Comparison of ENCODE assay signal across 20 cellular contexts in genomic region chr10:5470062-5470751, GRCh38. TPM values are rescaled to one million over a fixed set of nuclear protein-coding genes. Genes with fewer than 3 reads are reported as not detected.
A peak's percentile ranks its signal among the peaks of the same experiment; 100 is the strongest.
DNase-seq lines count a peak whose midpoint lies in the region; ATAC-seq, FAIRE-seq and TF ChIP-seq lines count a peak whose summit lies in the region.
"Had no signal": no experiment of that assay in that cellular context is flagged by ENCODE, and none has a peak within 500 bp of the region (broad histone marks: within the 10 kb centered on the region; RNA-seq: fewer than 3 reads in every experiment).

No MANE protein-coding gene starts in this region.

- H2BK15ac ChIP-seq in IMR-90 (ENCODE audit: low read depth, low read length) = no peak overlapping the region
- peak overlapping the region; percentile 72; the same call in 1 of the 2 replicates for H2BK15ac ChIP-seq in H1 (ENCODE audit: low read length)

- H2BK5ac ChIP-seq in IMR-90 (ENCODE audit: low read depth, low read length, poor library complexity, severe bottlenecking) (no peak overlapping the region), H1 (ENCODE audit: low read depth, low read length) (peak overlapping the region; percentile 81; the same call in 1 of the 2 replicates), trophoblast cell (ENCODE audit: low read depth, low read length, poor library complexity) (peak overlapping the region; percentile 10)

- H3K36me3 ChIP-seq in IMR-90 (ENCODE audit: control insufficient read depth, insufficient read depth, low read length) = no peaks in the 10 kb centered on the region
- no peaks in the 10 kb centered on the region; a peak in 1 of 8 replicates for H3K36me3 ChIP-seq in H1 (ENCODE audit: control insufficient read depth in 2 of 4, insufficient read depth in 4 of 4, low read length in 3 of 4)
- H3K36me3 ChIP-seq in trophoblast cell (ENCODE audit: control insufficient read depth in 1 of 2, insufficient read depth in 2 of 2, low read length in 2 of 2) = no peaks in the 10 kb centered on the region
- no peaks in the 10 kb centered on the region for H3K36me3 ChIP-seq in HAP-1 (replicated peaks)

- H2BK20ac ChIP-seq in IMR-90 (ENCODE audit: low read depth, low read length) (no peak overlapping the region), H1 (ENCODE audit: low read length) (peak overlapping the region; percentile 53; the same call in 1 of the 2 replicates)

- TF ChIP-seq CTCF in IMR-90 (conservative IDR thresholded peaks at IDR 0.05; ENCODE audit: low read depth, low read length) (no peak), H1 (IDR thresholded peaks at IDR 0.05; ENCODE audit: control extremely low read depth in 1 of 3, insufficient read depth in 1 of 3, low read depth in 1 of 3, low read length in 3 of 3) (no peak)

- H3K18ac ChIP-seq in IMR-90 (ENCODE audit: low read depth, low read length) (no peak overlapping the region), H1 (ENCODE audit: extremely low read depth, low read length) (no peak overlapping the region; the same call in 1 of the 2 replicates), trophoblast cell (ENCODE audit: low read length) (peak overlapping the region; percentile 75)

- DNase-seq in AG08396 (ENCODE audit: low spot score) (peak; percentile 1), IMR-90 (no peak), H1 (ENCODE audit: low read depth in 1 of 2, low spot score in 2 of 2) (no peak), trophoblast cell (no peak), ureter (ENCODE audit: low spot score) (no peak), HAP-1 (ENCODE audit: low spot score in 2 of 2) (no peak)
- DNase-seq in activated naive CD8-positive, alpha-beta T cell treated with anti-CD3 and anti-CD28 coated beads, Interleukin-2, amount 50 U/mL, for 24 hours = no peak
- DNase-seq in activated CD4-positive, alpha-beta T cell treated with anti-CD3 and anti-CD28 coated beads, Interleukin-2, amount 50 U/mL, for 4 hours = no peak
- DNase-seq: AML-193; Caco-2; CD8-positive, alpha-beta memory T cell; DND-41; GDM1 had no signal

- H3K27ac ChIP-seq in IMR-90 (ENCODE audit: insufficient read depth, low read length) = no peak overlapping the region
- no peak overlapping the region for H3K27ac ChIP-seq in H1 (ENCODE audit: low read depth, low read length)
- no peak overlapping the region for H3K27ac ChIP-seq in trophoblast cell (ENCODE audit: low read depth, low read length)
- H3K27ac ChIP-seq: 22Rv1, BLaER1 had no signal

- TF ChIP-seq RAD21 in IMR-90 (IDR thresholded peaks at IDR 0.05; ENCODE audit: low read length) (no peak), H1 (IDR thresholded peaks at IDR 0.05 in 1 of 2, conservative IDR thresholded peaks at IDR 0.05 in 1 of 2; ENCODE audit: low read depth in 2 of 2, low read length in 2 of 2) (no peak)

- TF ChIP-seq POLR2A in IMR-90 (IDR thresholded peaks at IDR 0.05; ENCODE audit: low read depth, low read length) = no peak
- TF ChIP-seq POLR2A in H1 (IDR thresholded peaks at IDR 0.05; ENCODE audit: control extremely low read depth in 1 of 2, low read depth in 2 of 2, low read length in 2 of 2) = no peak

- TF ChIP-seq EP300 in H1 (IDR thresholded peaks at IDR 0.05; ENCODE audit: borderline replicate concordance in 1 of 2, low read depth in 2 of 2, low read length in 2 of 2) = no peak

- POLR2A ChIA-PET in IMR-90 (lab: Charles Lee; ENCODE audit: unreplicated experiment) = no interaction called here
- POLR2A ChIA-PET in H1 (lab: Charles Lee; ENCODE audit: partially characterized antibody) = interaction anchor here (1.4 kb wide), 1 partner anchor 23 kb away, joined by 3 read pairs; no protein-coding TSS in a partner anchor

- H2AK5ac ChIP-seq in IMR-90 (ENCODE audit: low read depth, low read length) (no peak overlapping the region; the same call in 1 of the 2 replicates), H1 (ENCODE audit: low read depth, low read length) (peak overlapping the region; percentile 82; the same call in 1 of the 2 replicates), trophoblast cell (ENCODE audit: low read length) (peak overlapping the region; percentile 99)

- no peaks in the 10 kb centered on the region for H3K9me3 Mint-ChIP-seq in activated naive CD8-positive, alpha-beta T cell treated with anti-CD3 and anti-CD28 coated beads, Interleukin-2, amount 50 U/mL, for 24 hours
- H3K9me3 Mint-ChIP-seq: CD8-positive, alpha-beta memory T cell had no signal

- H2BK12ac ChIP-seq in H1 (ENCODE audit: low read depth, low read length) (peak overlapping the region; percentile 60; the same call in 1 of the 2 replicates), trophoblast cell (ENCODE audit: low read length) (peak overlapping the region; percentile 98)

- no peak overlapping the region for H3K4me3 Mint-ChIP-seq in activated naive CD8-positive, alpha-beta T cell treated with anti-CD3 and anti-CD28 coated beads, Interleukin-2, amount 50 U/mL, for 24 hours
- H3K4me3 Mint-ChIP-seq: CD8-positive, alpha-beta memory T cell had no signal

- no peak overlapping the region for H4K12ac ChIP-seq in trophoblast cell (ENCODE audit: low read depth, low read length)

- H3K4me2 ChIP-seq in IMR-90 (ENCODE audit: low read depth, low read length) (no peak overlapping the region), H1 (ENCODE audit: insufficient read depth in 1 of 2, low read depth in 2 of 2, low read length in 2 of 2) (no peak overlapping the region), trophoblast cell (ENCODE audit: low read length) (no peak overlapping the region)
- H3K4me2 ChIP-seq: BLaER1 had no signal

- H3K79me2 ChIP-seq in H1 (ENCODE audit: control insufficient read depth in 1 of 2, insufficient read depth in 2 of 2, low read length in 2 of 2) (no peaks in the 10 kb centered on the region), trophoblast cell (ENCODE audit: control insufficient read depth, insufficient read depth, low read length, poor library complexity) (peaks cover 17% of the 10 kb centered on the region)

- H2AK9ac ChIP-seq in IMR-90 (replicated peaks; ENCODE audit: low read depth, low read length, poor library complexity) = peak overlapping the region; percentile 42

- CTCF ChIA-PET in IMR-90 (lab: Yijun Ruan, JAX) (no interaction called here), H1 (lab: Charles Lee; ENCODE audit: partially characterized antibody) (no interaction called here)

- no peak overlapping the region for H3K4me3 ChIP-seq in IMR-90 (ENCODE audit: insufficient read depth, low read depth, low read length)
- H3K4me3 ChIP-seq in H1 (ENCODE audit: extremely low read depth in 1 of 4, insufficient read depth in 2 of 4, low read depth in 3 of 4, low read length in 4 of 4) = no peak overlapping the region
- H3K4me3 ChIP-seq in trophoblast cell (ENCODE audit: low read depth, low read length) = no peak overlapping the region
- H3K4me3 ChIP-seq in HAP-1 = no peak overlapping the region
- H3K4me3 ChIP-seq: BLaER1 had no signal

- no peaks in the 10 kb centered on the region for H3K9me1 ChIP-seq in IMR-90 (ENCODE audit: insufficient read depth, low read length)

- H3K56ac ChIP-seq in IMR-90 (ENCODE audit: extremely low read depth, insufficient read depth, low read length) (no peak overlapping the region), H1 (replicated peaks; ENCODE audit: insufficient read length, low read depth, low read length) (no peak overlapping the region)

- H4K8ac ChIP-seq in IMR-90 (ENCODE audit: low read depth in 2 of 2, low read length in 2 of 2) (no peak overlapping the region), H1 (ENCODE audit: extremely low read depth, insufficient read depth, low read length) (no peak overlapping the region; the same call in 1 of the 2 replicates), trophoblast cell (ENCODE audit: low read depth, low read length) (peak overlapping the region; percentile 49)

- H3K4me1 ChIP-seq in IMR-90 (ENCODE audit: control insufficient read depth, insufficient read depth, low read length) (peaks cover 8% of the 10 kb centered on the region), H1 (replicated peaks in 1 of 4; ENCODE audit: control insufficient read depth in 3 of 4, insufficient read depth in 4 of 4, low read length in 3 of 4) (peaks cover 8 to 18% (median 14%) of the 10 kb centered on the region in 4 experiments), trophoblast cell (ENCODE audit: control insufficient read depth in 1 of 2, insufficient read depth in 2 of 2, low read length in 2 of 2) (peaks cover 38 to 43% of the 10 kb centered on the region in 2 experiments), HAP-1 (no peaks in the 10 kb centered on the region)
- H3K4me1 ChIP-seq: BLaER1 had no signal

- peak overlapping the region; percentile 7 for H2AFZ ChIP-seq in IMR-90 (replicated peaks; ENCODE audit: low read length, poor library complexity)
- no peak overlapping the region for H2AFZ ChIP-seq in H1 (ENCODE audit: low read length)
- peak overlapping the region; percentile 11 for H2AFZ ChIP-seq in trophoblast cell (ENCODE audit: insufficient read depth, low read length, poor library complexity)

- H3K27ac Mint-ChIP-seq in activated naive CD8-positive, alpha-beta T cell treated with anti-CD3 and anti-CD28 coated beads, Interleukin-2, amount 50 U/mL, for 24 hours = no peak overlapping the region
- H3K27ac Mint-ChIP-seq: CD8-positive, alpha-beta memory T cell had no signal

- no peak overlapping the region for H3K23ac ChIP-seq in IMR-90 (ENCODE audit: low read depth, low read length)
- H3K23ac ChIP-seq in H1 (ENCODE audit: insufficient read length) = no peak overlapping the region
- H3K23ac ChIP-seq in trophoblast cell (ENCODE audit: low read length) = no peak overlapping the region

- no TSS peak for BruUV-seq in IMR-90 (replicated peaks; lab: Mats Ljungman, UMichigan)

- H4K5ac ChIP-seq in IMR-90 (ENCODE audit: low read depth, low read length) = no peak overlapping the region
- H4K5ac ChIP-seq in H1 (ENCODE audit: insufficient read length, low read depth, low read length) = no peak overlapping the region

- intact Hi-C loops in IMR-90 (cut with micrococcal nuclease) = no loop called here

- H3K4ac ChIP-seq in IMR-90 (ENCODE audit: low read depth, low read length) (no peak overlapping the region), H1 (replicated peaks; ENCODE audit: insufficient read length, low read depth, low read length) (no peak overlapping the region), trophoblast cell (ENCODE audit: low read depth, low read length) (peak overlapping the region; percentile 44)

- 93% methylated on average over 5 of the region's 15 CpGs; no CpG with 5 or more reads in 1 of the 2 experiments for WGBS in IMR-90 (ENCODE audit: extremely low coverage in 2 of 2, insufficient read length in 1 of 2), 2 experiments
- 91% methylated on average over 15 of the region's 15 CpGs; no CpG with 5 or more reads in 1 of the 2 experiments for WGBS in H1 (ENCODE audit: extremely low coverage in 1 of 2, insufficient coverage in 1 of 2, insufficient read length in 1 of 2, insufficient replicate concordance in 2 of 2, low coverage in 1 of 2, low lambda C conversion rate in 2 of 2, missing lambda C conversion rate in 1 of 2), 2 experiments
- no CpG with 5 or more reads among the region's 15 CpGs for WGBS in trophoblast cell (ENCODE audit: extremely low coverage, insufficient coverage, insufficient read length)

- H3K14ac ChIP-seq in IMR-90 (replicated peaks; ENCODE audit: low read depth, low read length) (no peak overlapping the region), H1 (ENCODE audit: insufficient read length) (no peak overlapping the region), trophoblast cell (ENCODE audit: low read length) (peak overlapping the region; percentile 79)

- no peaks in the 10 kb centered on the region for H3K79me1 ChIP-seq in IMR-90 (ENCODE audit: low read depth in 1 of 2, low read length in 2 of 2)
- no peaks in the 10 kb centered on the region for H3K79me1 ChIP-seq in H1 (ENCODE audit: low read depth, low read length)
- H3K79me1 ChIP-seq in trophoblast cell (ENCODE audit: low read length) = peaks cover 50% of the 10 kb centered on the region

- dilution Hi-C loops in IMR-90 (cut with HindIII; ENCODE audit: low sequenced_read_pairs, unreplicated experiment) = no loop called here

- no peak overlapping the region for H4K91ac ChIP-seq in IMR-90 (ENCODE audit: insufficient read depth, low read depth, low read length)
- peak overlapping the region; percentile 97 for H4K91ac ChIP-seq in H1 (replicated peaks; ENCODE audit: insufficient read length, low read length)
- peak overlapping the region; percentile 100 for H4K91ac ChIP-seq in trophoblast cell (ENCODE audit: low read depth, low read length)

- no peaks in the 10 kb centered on the region for H3K4me1 Mint-ChIP-seq in activated naive CD8-positive, alpha-beta T cell treated with anti-CD3 and anti-CD28 coated beads, Interleukin-2, amount 50 U/mL, for 24 hours
- H3K4me1 Mint-ChIP-seq: CD8-positive, alpha-beta memory T cell had no signal

- H2BK120ac ChIP-seq in IMR-90 (ENCODE audit: low read depth, low read length) (no peak overlapping the region), H1 (replicated peaks; ENCODE audit: low read depth, low read length) (no peak overlapping the region), trophoblast cell (ENCODE audit: insufficient read depth, low read length, poor library complexity) (peak overlapping the region; percentile 97)

- no peaks in the 10 kb centered on the region for H3K27me3 Mint-ChIP-seq in activated naive CD8-positive, alpha-beta T cell treated with anti-CD3 and anti-CD28 coated beads, Interleukin-2, amount 50 U/mL, for 24 hours

- peaks cover 6% of the 10 kb centered on the region for H3K9me3 ChIP-seq in IMR-90 (ENCODE audit: control insufficient read depth, insufficient read depth, low read length)
- peaks cover 20 to 22% of the 10 kb centered on the region in 2 experiments for H3K9me3 ChIP-seq in H1 (ENCODE audit: insufficient read depth in 2 of 2, low read depth in 1 of 2, low read length in 1 of 2)
- H3K9me3 ChIP-seq in trophoblast cell (ENCODE audit: insufficient read depth, low read depth, low read length) = peaks cover 2% of the 10 kb centered on the region
- H3K9me3 ChIP-seq in HAP-1 = no peaks in the 10 kb centered on the region; the same call in 1 of the 2 replicates
- H3K9me3 ChIP-seq: Caco-2 had no signal

- in situ Hi-C loops in IMR-90 (cut with MboI; ENCODE audit: low sequenced_read_pairs) = loop anchor here (25.0 kb wide), 1 partner anchor 392 kb away; no protein-coding TSS in a partner anchor
- in situ Hi-C loops in HAP-1 (cut with MboI; ENCODE audit: low sequenced_read_pairs) = no loop called here

- no peak for FAIRE-seq in H1 (lab: Jason Lieb, UNC)
- FAIRE-seq: GM12892, GM19239, H54, HTR-8/SVneo had no signal

- H3K27me3 ChIP-seq in IMR-90 (ENCODE audit: control insufficient read depth, insufficient read depth, low read length) (no peaks in the 10 kb centered on the region), H1 (replicated peaks in 1 of 4; ENCODE audit: control insufficient read depth in 3 of 4, extremely low read depth in 1 of 4, insufficient read depth in 3 of 4, low read length in 3 of 4) (peaks cover 0 to 4% (median 0%) of the 10 kb centered on the region in 4 experiments; a peak in 1 of 7 replicates), trophoblast cell (ENCODE audit: insufficient read depth, low read length) (no peaks in the 10 kb centered on the region), HAP-1 (ENCODE audit: low read depth) (no peaks in the 10 kb centered on the region)
- H3K27me3 ChIP-seq: BLaER1 had no signal

- peaks cover 5% of the 10 kb centered on the region; the same call in 1 of the 2 replicates for H3K23me2 ChIP-seq in H1 (ENCODE audit: low read depth, low read length)

- H3K36me3 Mint-ChIP-seq in activated naive CD8-positive, alpha-beta T cell treated with anti-CD3 and anti-CD28 coated beads, Interleukin-2, amount 50 U/mL, for 24 hours (ENCODE audit: low read depth) = no peaks in the 10 kb centered on the region
- H3K36me3 Mint-ChIP-seq: CD8-positive, alpha-beta memory T cell had no signal

- no peak overlapping the region for H3K9ac ChIP-seq in IMR-90 (ENCODE audit: low read depth, low read length)
- no peak overlapping the region for H3K9ac ChIP-seq in H1 (replicated peaks in 1 of 4; ENCODE audit: extremely low read depth in 1 of 4, low read depth in 3 of 4, low read length in 3 of 4)
- H3K9ac ChIP-seq in trophoblast cell (ENCODE audit: low read length) = no peak overlapping the region
- H3K9ac ChIP-seq: BLaER1 had no signal

- no peak for ATAC-seq in IMR-90 (ENCODE audit: low read depth)
- no peak for ATAC-seq in activated naive CD8-positive, alpha-beta T cell treated with anti-CD3 and anti-CD28 coated beads, Interleukin-2, amount 50 U/mL, for 24 hours

- H4K20me1 ChIP-seq in IMR-90 (ENCODE audit: insufficient read depth, low read length) = no peaks in the 10 kb centered on the region
- no peaks in the 10 kb centered on the region for H4K20me1 ChIP-seq in H1 (replicated peaks in 1 of 2; ENCODE audit: control insufficient read depth in 1 of 2, insufficient read depth in 2 of 2, low read length in 2 of 2)
- H4K20me1 ChIP-seq: BLaER1 had no signal

RNA-seq across cellular contexts. Expression of gene CALML5, which starts 29.2 kb away (rescaled TPM):
- not detected in 2 replicates for total RNA-seq in IMR-90 (2012; rRNA removed)
- polyA plus RNA-seq in IMR-90 (2012; rRNA removed) = not detected in 2 replicates
- not detected in 2 replicates for polyA plus RNA-seq in IMR-90 (2012; cell fraction: cytosol; rRNA removed)
- polyA plus RNA-seq in IMR-90 (2012; cell fraction: nucleus; rRNA removed; ENCODE audit: low replicate concordance) = not detected in 2 replicates
- total RNA-seq in H1 (2021; fragmentation: NEBNext Ultra II Directional; extraction: Animal tissue kit (Norgen Biotek cat#: 25700)) = 0.38 TPM in 1 of 2 replicates, not detected in the other
- polyA plus RNA-seq in H1 (2011; rRNA removed) = 0.09 TPM in 1 of 2 replicates, not detected in the other
- polyA plus RNA-seq in H1 (2011; cell fraction: cytosol; rRNA removed) = not detected
- not detected for polyA plus RNA-seq in H1 (2011; cell fraction: nucleus; rRNA removed)
- polyA plus RNA-seq in H1 (2012, experiment 1 of 2) = not detected in 4 replicates
- polyA plus RNA-seq in H1 (2012, experiment 2 of 2) = not detected
- not detected for polyA plus RNA-seq in H1 (2013, experiment 1 of 2)
- not detected for polyA plus RNA-seq in H1 (2013, experiment 2 of 2)
- not detected in 2 replicates for polyA minus RNA-seq in H1 (2011; rRNA and poly(A)+ RNA removed)
- polyA minus RNA-seq in H1 (2011; cell fraction: cytosol; rRNA and poly(A)+ RNA removed) = not detected
- not detected for polyA minus RNA-seq in H1 (2011; cell fraction: nucleus; rRNA and poly(A)+ RNA removed)
- 0.07 and 0.14 TPM in 2 replicates for polyA plus RNA-seq in trophoblast cell (2013)
- total RNA-seq in ureter = not detected
- total RNA-seq: A673; Caco-2; CD8-positive, alpha-beta memory T cell had no signal
- polyA plus RNA-seq: CD8-positive, alpha-beta memory T cell had no signal

RNA-seq across cellular contexts. Expression of gene CALML3, which starts 54.6 kb away (rescaled TPM):
- total RNA-seq in IMR-90 (2012; rRNA removed) (not detected in 2 replicates), ureter (not detected)
- polyA plus RNA-seq in IMR-90 (2012; rRNA removed) (not detected in 2 replicates), H1 (2011; rRNA removed) (not detected in 2 replicates)
- polyA plus RNA-seq in IMR-90 (2012; cell fraction: cytosol; rRNA removed) = not detected in 2 replicates
- not detected in 2 replicates for polyA plus RNA-seq in IMR-90 (2012; cell fraction: nucleus; rRNA removed; ENCODE audit: low replicate concordance)
- total RNA-seq in H1 (2021; fragmentation: NEBNext Ultra II Directional; extraction: Animal tissue kit (Norgen Biotek cat#: 25700)) = not detected in 2 replicates
- polyA plus RNA-seq in H1 (2011; cell fraction: cytosol; rRNA removed) = not detected
- not detected for polyA plus RNA-seq in H1 (2011; cell fraction: nucleus; rRNA removed)
- not detected in 4 replicates for polyA plus RNA-seq in H1 (2012, experiment 1 of 2)
- polyA plus RNA-seq in H1 (2012, experiment 2 of 2) = not detected
- not detected for polyA plus RNA-seq in H1 (2013, experiment 1 of 2)
- polyA plus RNA-seq in H1 (2013, experiment 2 of 2) = not detected
- polyA minus RNA-seq in H1 (2011; rRNA and poly(A)+ RNA removed) = not detected in 2 replicates
- not detected for polyA minus RNA-seq in H1 (2011; cell fraction: cytosol; rRNA and poly(A)+ RNA removed)
- not detected for polyA minus RNA-seq in H1 (2011; cell fraction: nucleus; rRNA and poly(A)+ RNA removed)
- polyA plus RNA-seq in trophoblast cell (2013) = not detected in 2 replicates
- total RNA-seq: A673; CD8-positive, alpha-beta memory T cell had no signal
- polyA plus RNA-seq: CD8-positive, alpha-beta memory T cell had no signal

RNA-seq across cellular contexts. Expression of gene NET1, which starts 57.9 kb away (rescaled TPM):
- total RNA-seq in IMR-90 (2012; rRNA removed) (54.7 and 57.5 TPM in 2 replicates), ureter (133 TPM)
- polyA plus RNA-seq in IMR-90 (2012; rRNA removed) (20.0 and 28.2 TPM in 2 replicates), H1 (2011; rRNA removed) (21.5 and 24.3 TPM in 2 replicates)
- polyA plus RNA-seq in IMR-90 (2012; cell fraction: cytosol; rRNA removed) = 6.1 and 6.8 TPM in 2 replicates
- 6.5 and 18.1 TPM in 2 replicates for polyA plus RNA-seq in IMR-90 (2012; cell fraction: nucleus; rRNA removed; ENCODE audit: low replicate concordance)
- total RNA-seq in H1 (2021; fragmentation: NEBNext Ultra II Directional; extraction: Animal tissue kit (Norgen Biotek cat#: 25700)) = 109 and 117 TPM in 2 replicates
- polyA plus RNA-seq in H1 (2011; cell fraction: cytosol; rRNA removed) = 40.9 TPM
- polyA plus RNA-seq in H1 (2011; cell fraction: nucleus; rRNA removed) = 24.5 TPM
- polyA plus RNA-seq in H1 (2012, experiment 1 of 2) = 30.9 to 52.0 TPM (median 38.6 TPM) in 4 replicates
- 6.0 TPM for polyA plus RNA-seq in H1 (2012, experiment 2 of 2)
- 58.8 TPM for polyA plus RNA-seq in H1 (2013, experiment 1 of 2)
- 58.2 TPM for polyA plus RNA-seq in H1 (2013, experiment 2 of 2)
- polyA minus RNA-seq in H1 (2011; rRNA and poly(A)+ RNA removed) = 82.4 and 91.8 TPM in 2 replicates
- polyA minus RNA-seq in H1 (2011; cell fraction: cytosol; rRNA and poly(A)+ RNA removed) = 82.1 TPM
- 61.9 TPM for polyA minus RNA-seq in H1 (2011; cell fraction: nucleus; rRNA and poly(A)+ RNA removed)
- polyA plus RNA-seq in trophoblast cell (2013) = 234 and 252 TPM in 2 replicates
